1 cellular context compared by ENCODE assay signal in the genomic region with DNA sequence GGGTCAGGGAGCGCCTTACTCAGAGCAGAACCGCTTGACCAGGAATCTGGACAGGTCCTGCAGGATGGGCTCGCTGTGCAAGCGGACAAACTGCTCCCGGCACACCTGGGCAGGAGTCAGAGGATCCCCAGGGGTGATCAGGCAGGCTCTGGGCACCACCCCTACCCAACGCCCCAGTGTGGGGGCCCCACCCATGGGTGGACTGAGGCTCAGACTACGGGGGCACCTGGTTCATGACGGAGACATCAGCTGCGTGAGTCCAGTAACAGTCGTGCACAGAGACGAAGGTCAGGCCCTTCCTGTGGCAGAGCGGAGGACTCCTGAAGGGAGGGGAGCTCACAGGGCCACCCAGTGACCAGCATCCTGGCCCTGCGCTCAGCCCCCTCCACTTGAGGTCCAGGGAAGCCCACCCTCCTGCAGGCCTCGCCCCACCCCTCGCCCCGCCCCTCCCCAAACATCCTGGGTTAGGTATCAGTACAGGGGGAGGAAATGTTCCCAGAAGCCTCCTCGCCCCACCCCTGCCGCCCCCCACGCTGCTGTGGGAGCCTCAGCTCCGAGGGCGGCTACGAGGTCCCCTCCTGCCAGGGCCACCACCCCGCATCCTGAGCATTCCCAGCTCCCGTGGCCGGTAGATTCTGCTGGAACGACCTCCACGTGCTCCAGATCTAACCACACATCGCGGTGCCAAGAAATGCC.
TF ChIP-seq lines count a peak whose summit lies in the region.

No MANE protein-coding gene starts in this region.

TF ChIP-seq in A549, 52 proteins besides CTCF, POLR2A, EP300 and RAD21 (continued from another document):
- TF ChIP-seq, protein P1, sequence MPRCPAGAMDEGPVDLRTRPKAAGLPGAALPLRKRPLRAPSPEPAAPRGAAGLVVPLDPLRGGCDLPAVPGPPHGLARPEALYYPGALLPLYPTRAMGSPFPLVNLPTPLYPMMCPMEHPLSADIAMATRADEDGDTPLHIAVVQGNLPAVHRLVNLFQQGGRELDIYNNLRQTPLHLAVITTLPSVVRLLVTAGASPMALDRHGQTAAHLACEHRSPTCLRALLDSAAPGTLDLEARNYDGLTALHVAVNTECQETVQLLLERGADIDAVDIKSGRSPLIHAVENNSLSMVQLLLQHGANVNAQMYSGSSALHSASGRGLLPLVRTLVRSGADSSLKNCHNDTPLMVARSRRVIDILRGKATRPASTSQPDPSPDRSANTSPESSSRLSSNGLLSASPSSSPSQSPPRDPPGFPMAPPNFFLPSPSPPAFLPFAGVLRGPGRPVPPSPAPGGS (IDR thresholded peaks at IDR 0.05), result no peak
- no peak for TF ChIP-seq CHD2 (IDR thresholded peaks at IDR 0.05; ENCODE audit: low read length, partially characterized antibody)
- TF ChIP-seq SMC3 (IDR thresholded peaks at IDR 0.05), result no peak
